9 cellular contexts compared by ENCODE assay signal in genomic region chr17:78804777-78805176, GRCh38. TPM values are rescaled to one million over a fixed set of nuclear protein-coding genes. Genes with fewer than 3 reads are reported as not detected.
DNase-seq lines count a peak whose midpoint lies in the region; ATAC-seq, FAIRE-seq and TF ChIP-seq lines count a peak whose summit lies in the region.
"Had no signal": no experiment of that assay in that cellular context is flagged by ENCODE, and none has a peak within 500 bp of the region (broad histone marks: within the 10 kb centered on the region; RNA-seq: fewer than 3 reads in every experiment).

No MANE protein-coding gene starts in this region.

- H3K4me3 Mint-ChIP-seq in CD8-positive, alpha-beta memory T cell: peak overlapping the region; percentile 52 to 77 (median 66)
- peak overlapping the region; percentile 51 for H3K4me3 Mint-ChIP-seq in T-helper 2 cell treated with Interferon-gamma antibody and Interleukin-4, amounts not matched to agents 5 μg/mL and 100 μg/mL, for 36 hours

- H3K4me3 ChIP-seq in CD8-positive, alpha-beta memory T cell (ENCODE audit: low read length): no peak overlapping the region
- no peak overlapping the region for H3K4me3 ChIP-seq in endothelial cell of umbilical vein (replicated peaks in 1 of 3; ENCODE audit: insufficient read depth in 1 of 3, low read depth in 1 of 3, low read length in 3 of 3)
- no peak overlapping the region for H3K4me3 ChIP-seq in sigmoid colon
- H3K4me3 ChIP-seq: hepatocyte had no signal

- H4K20me1 ChIP-seq in endothelial cell of umbilical vein (replicated peaks; ENCODE audit: control insufficient read depth, extremely low read depth, insufficient read depth, low read length): no peaks in the 10 kb centered on the region

- H3K36me3 Mint-ChIP-seq in CD8-positive, alpha-beta memory T cell: peaks cover 15 to 90% (median 20%) of the 10 kb centered on the region in 3 donors
- peaks cover 74% of the 10 kb centered on the region for H3K36me3 Mint-ChIP-seq in T-helper 2 cell treated with Interferon-gamma antibody and Interleukin-4, amounts not matched to agents 5 μg/mL and 100 μg/mL, for 36 hours (ENCODE audit: low read depth)

- DNase-seq in CD8-positive, alpha-beta memory T cell: no peak
- DNase-seq in T-helper 2 cell treated with Interferon-gamma antibody and Interleukin-4, amounts not matched to agents 5 μg/mL and 100 μg/mL, for 36 hours (ENCODE audit: low spot score): no peak
- peak; percentile 54 for DNase-seq in endothelial cell of umbilical vein (ENCODE audit: low read depth, low spot score)
- no peak for DNase-seq in sigmoid colon
- DNase-seq in NCI-H1105 treated with DMSO at 0.1 percent for 48 hours (lab: John Stamatoyannopoulos, UW): no peak
- DNase-seq in EL: no peak

- dilution Hi-C loops in endothelial cell of umbilical vein (cut with MboI; ENCODE audit: extremely low pct_ligation_motif_present, low sequenced_read_pairs): no loop called here

- BruUV-seq in endothelial cell of umbilical vein (replicated peaks; lab: Mats Ljungman, UMichigan): no TSS peak

- H3K9me3 Mint-ChIP-seq in CD8-positive, alpha-beta memory T cell: no peaks in the 10 kb centered on the region
- no peaks in the 10 kb centered on the region for H3K9me3 Mint-ChIP-seq in T-helper 2 cell treated with Interferon-gamma antibody and Interleukin-4, amounts not matched to agents 5 μg/mL and 100 μg/mL, for 36 hours

- ATAC-seq in HG03135 (IDR thresholded peaks at IDR 0.05; ENCODE audit: unreplicated experiment) (no peak), HG02973 (IDR thresholded peaks at IDR 0.05; ENCODE audit: unreplicated experiment) (no peak)

- CTCF ChIA-PET in CD8-positive, alpha-beta memory T cell (lab: Charles Lee): interaction anchor here (0.7 to 1.9 kb wide), 7 partner anchors 11 to 169 kb away, joined by 3 to 6 read pairs (median 3); no protein-coding TSS in a partner anchor
- CTCF ChIA-PET in endothelial cell of umbilical vein (lab: Charles Lee): interaction anchor here (1.2 to 1.4 kb wide), 5 partner anchors 9 to 308 kb away, joined by 3 to 4 read pairs (median 3); no protein-coding TSS in a partner anchor

- no peaks in the 10 kb centered on the region for H3K27me3 ChIP-seq in CD8-positive, alpha-beta memory T cell (ENCODE audit: insufficient read depth, low read length, poor library complexity, severe bottlenecking)
- no peaks in the 10 kb centered on the region for H3K27me3 ChIP-seq in endothelial cell of umbilical vein (ENCODE audit: control insufficient read depth in 2 of 2, insufficient read depth in 2 of 2, low read length in 2 of 2)
- no peaks in the 10 kb centered on the region for H3K27me3 ChIP-seq in sigmoid colon
- H3K27me3 ChIP-seq: hepatocyte had no signal

- no peak overlapping the region for H3K9ac ChIP-seq in endothelial cell of umbilical vein (replicated peaks; ENCODE audit: extremely low read depth, insufficient read depth, low read length)

- H3K27ac ChIP-seq in CD8-positive, alpha-beta memory T cell (ENCODE audit: low read depth, low read length): peak overlapping the region; percentile 21
- H3K27ac ChIP-seq in endothelial cell of umbilical vein (ENCODE audit: insufficient read depth, low read depth, low read length): peak overlapping the region; percentile 1
- H3K27ac ChIP-seq in sigmoid colon: peak overlapping the region in 3 of 4 donors; percentile 32 to 53 (median 48)
- H3K27ac ChIP-seq: hepatocyte had no signal

- peak overlapping the region; percentile 85 to 98 (median 94) for H3K27ac Mint-ChIP-seq in CD8-positive, alpha-beta memory T cell
- peak overlapping the region; percentile 79 for H3K27ac Mint-ChIP-seq in T-helper 2 cell treated with Interferon-gamma antibody and Interleukin-4, amounts not matched to agents 5 μg/mL and 100 μg/mL, for 36 hours

- H3K4me1 Mint-ChIP-seq in CD8-positive, alpha-beta memory T cell: peaks cover 53 to 56% (median 53%) of the 10 kb centered on the region in 3 donors
- H3K4me1 Mint-ChIP-seq in T-helper 2 cell treated with Interferon-gamma antibody and Interleukin-4, amounts not matched to agents 5 μg/mL and 100 μg/mL, for 36 hours (ENCODE audit: low read depth): peaks cover 37% of the 10 kb centered on the region

- H3K9me3 ChIP-seq in CD8-positive, alpha-beta memory T cell (ENCODE audit: low read length): no peaks in the 10 kb centered on the region
- H3K9me3 ChIP-seq in endothelial cell of umbilical vein (replicated peaks; ENCODE audit: control insufficient read depth, insufficient read depth, low read length): no peaks in the 10 kb centered on the region
- H3K9me3 ChIP-seq in sigmoid colon: no peaks in the 10 kb centered on the region

- peaks cover 47% of the 10 kb centered on the region for H3K4me1 ChIP-seq in CD8-positive, alpha-beta memory T cell (ENCODE audit: insufficient read depth, low read length)
- H3K4me1 ChIP-seq in endothelial cell of umbilical vein (ENCODE audit: control insufficient read depth, extremely low read depth, insufficient read depth, low read length): peaks cover 8% of the 10 kb centered on the region
- H3K4me1 ChIP-seq in sigmoid colon: peaks cover 0 to 6% (median 0%) of the 10 kb centered on the region in 4 donors

- no peaks in the 10 kb centered on the region for H3K9me1 ChIP-seq in endothelial cell of umbilical vein (replicated peaks; ENCODE audit: control insufficient read depth, extremely low read depth, insufficient read depth, low read length)

- 80% methylated on average over 11 of the region's 11 CpGs for WGBS in sigmoid colon, 2 donors

- FAIRE-seq in endothelial cell of umbilical vein (lab: Jason Lieb, UNC): peak; percentile 82

- POLR2A ChIA-PET in CD8-positive, alpha-beta memory T cell (lab: Charles Lee): interaction anchor here (0.7 to 1.5 kb wide), 8 partner anchors 18 to 89 kb away, joined by 3 to 15 read pairs (median 8); no protein-coding TSS in a partner anchor
- POLR2A ChIA-PET in endothelial cell of umbilical vein (lab: Charles Lee): interaction anchor here (1.3 kb wide), 1 partner anchor 14 kb away, joined by 5 read pairs; no protein-coding TSS in a partner anchor

- no peak for TF ChIP-seq EP300 in sigmoid colon (IDR thresholded peaks at IDR 0.05)

- TF ChIP-seq POLR2A in endothelial cell of umbilical vein (IDR thresholded peaks at IDR 0.05; ENCODE audit: low read depth, low read length) (no peak), sigmoid colon (IDR thresholded peaks at IDR 0.05) (no peak)

- peak overlapping the region; percentile 5 for H3K4me2 ChIP-seq in endothelial cell of umbilical vein (ENCODE audit: insufficient read depth, low read length)
- H3K4me2 ChIP-seq: hepatocyte had no signal

- no peak overlapping the region for H2AFZ ChIP-seq in endothelial cell of umbilical vein (ENCODE audit: low read depth, low read length)
- H2AFZ ChIP-seq: hepatocyte had no signal

- peaks cover 64% of the 10 kb centered on the region for H3K36me3 ChIP-seq in CD8-positive, alpha-beta memory T cell (ENCODE audit: insufficient read depth, low read length)
- H3K36me3 ChIP-seq in endothelial cell of umbilical vein (ENCODE audit: control insufficient read depth in 2 of 2, extremely low read depth in 1 of 2, insufficient read depth in 2 of 2, low read length in 2 of 2) (peaks cover 15 to 31% of the 10 kb centered on the region in 2 experiments), sigmoid colon (peaks cover 43 to 91% (median 52%) of the 10 kb centered on the region in 4 donors)

- H3K79me2 ChIP-seq in endothelial cell of umbilical vein (ENCODE audit: control insufficient read depth, insufficient read depth, low read length): no peaks in the 10 kb centered on the region
- H3K79me2 ChIP-seq: hepatocyte had no signal

- intact Hi-C loops in endothelial cell of umbilical vein (cut with micrococcal nuclease) (no loop called here), sigmoid colon (cut with DNase I) (no loop called here)

- H3K27me3 Mint-ChIP-seq in CD8-positive, alpha-beta memory T cell: no peaks in the 10 kb centered on the region
- no peaks in the 10 kb centered on the region for H3K27me3 Mint-ChIP-seq in T-helper 2 cell treated with Interferon-gamma antibody and Interleukin-4, amounts not matched to agents 5 μg/mL and 100 μg/mL, for 36 hours (ENCODE audit: low read depth)

- TF ChIP-seq CTCF in endothelial cell of umbilical vein (IDR thresholded peaks at IDR 0.05; ENCODE audit: extremely low read depth in 1 of 2, insufficient read depth in 1 of 2, low read depth in 1 of 2, low read length in 2 of 2): no peak
- TF ChIP-seq CTCF in sigmoid colon (IDR thresholded peaks at IDR 0.05): no peak

TF ChIP-seq in endothelial cell of umbilical vein, 7 proteins besides CTCF, POLR2A, EP300 and RAD21 (continues in another document):
- no peak for TF ChIP-seq FOS (IDR thresholded peaks at IDR 0.05; ENCODE audit: borderline replicate concordance, insufficient read depth, low read length)
- no peak for TF ChIP-seq EZH2 (IDR thresholded peaks at IDR 0.05; ENCODE audit: borderline replicate concordance, low read depth, low read length, severe bottlenecking)
- no peak for TF ChIP-seq GATA2 (IDR thresholded peaks at IDR 0.05; ENCODE audit: insufficient read depth, insufficient read length, low read depth, low read length)

RNA-seq across cellular contexts. Expression of gene CYTH1, which starts 22.7 kb away (rescaled TPM):
- total RNA-seq in CD8-positive, alpha-beta memory T cell: 100 to 1,000 TPM; 115 to 129 TPM
- polyA plus RNA-seq in CD8-positive, alpha-beta memory T cell: 279 TPM
- total RNA-seq in endothelial cell of umbilical vein (49.9 and 54.2 TPM in 2 replicates), sigmoid colon (10 to 100 TPM; 26.7 to 38.5 (median 35.2) TPM)
- polyA plus RNA-seq in endothelial cell of umbilical vein (34.5 and 35.9 TPM in 2 replicates), sigmoid colon (10 to 100 TPM; 56.5 to 83.8 (median 64.3) TPM)
- polyA plus RNA-seq in endothelial cell of umbilical vein (2011; cell fraction: cytosol; rRNA removed): 25.4 and 26.5 TPM in 2 replicates
- polyA plus RNA-seq in endothelial cell of umbilical vein (2011; cell fraction: nucleus; rRNA removed): 185 and 215 TPM in 2 replicates
- 37.3 and 37.4 TPM in 2 replicates for polyA plus RNA-seq in endothelial cell of umbilical vein (2012)
- polyA minus RNA-seq in endothelial cell of umbilical vein: 57.1 and 60.9 TPM in 2 replicates
- 3.9 TPM for polyA minus RNA-seq in endothelial cell of umbilical vein (2011; cell fraction: cytosol; rRNA and poly(A)+ RNA removed)
- 50.5 and 74.1 TPM in 2 replicates for polyA minus RNA-seq in endothelial cell of umbilical vein (2011; cell fraction: nucleus; rRNA and poly(A)+ RNA removed)

RNA-seq across cellular contexts. Expression of gene USP36, which starts 35.8 kb away (rescaled TPM):
- total RNA-seq in CD8-positive, alpha-beta memory T cell: 100 to 1,000 TPM; 118 to 122 TPM
- 43.2 TPM for polyA plus RNA-seq in CD8-positive, alpha-beta memory T cell
- total RNA-seq in endothelial cell of umbilical vein (46.6 and 49.8 TPM in 2 replicates), sigmoid colon (10 to 100 TPM; 18.5 to 49.3 (median 35.9) TPM)
- polyA plus RNA-seq in endothelial cell of umbilical vein (20.6 and 29.8 TPM in 2 replicates), sigmoid colon (10 to 100 TPM in 2 of 3 donors, 1 to 10 TPM in 1; 6.7 to 28.6 (median 13.8) TPM)
- 16.2 TPM in 2 replicates for polyA plus RNA-seq in endothelial cell of umbilical vein (2011; cell fraction: cytosol; rRNA removed)
- polyA plus RNA-seq in endothelial cell of umbilical vein (2011; cell fraction: nucleus; rRNA removed): 99.4 and 100 TPM in 2 replicates
- 37.7 and 49.1 TPM in 2 replicates for polyA plus RNA-seq in endothelial cell of umbilical vein (2012)
- 35.2 and 39.6 TPM in 2 replicates for polyA minus RNA-seq in endothelial cell of umbilical vein
- polyA minus RNA-seq in endothelial cell of umbilical vein (2011; cell fraction: cytosol; rRNA and poly(A)+ RNA removed): 23.9 TPM
- 41.5 and 45.4 TPM in 2 replicates for polyA minus RNA-seq in endothelial cell of umbilical vein (2011; cell fraction: nucleus; rRNA and poly(A)+ RNA removed)
